In the genomic region with DNA sequence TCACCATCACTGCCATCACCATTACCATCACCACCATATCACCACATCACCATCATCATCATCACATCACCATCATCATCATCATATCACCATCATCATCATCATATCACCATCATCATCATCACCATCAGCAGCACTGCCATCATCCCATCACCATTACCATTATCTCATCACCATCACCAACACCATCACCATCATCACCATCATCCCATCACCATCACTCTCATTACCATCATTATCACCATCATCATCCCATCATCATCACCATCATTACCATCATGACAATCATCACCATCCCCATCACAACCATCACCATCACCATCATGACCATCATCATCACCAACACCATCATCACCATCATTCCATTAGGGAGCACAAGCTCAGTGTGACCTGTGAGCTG, we compare ENCODE assay signal across 2 cellular contexts.
TF ChIP-seq lines count a peak whose summit lies in the region.

No MANE protein-coding gene starts in this region.

TF ChIP-seq in HepG2, 621 proteins besides CTCF, POLR2A, EP300 and RAD21:
- TF ChIP-seq CREB1 (IDR thresholded peaks at IDR 0.05) (peak; percentile 96), CREB1 (CRISPR knock-in tag; IDR thresholded peaks at IDR 0.05) (no peak), NR1H2 (CRISPR knock-in tag; IDR thresholded peaks at IDR 0.05; ENCODE audit: borderline replicate concordance, low read depth) (no peak), ATRX (CRISPR knock-in tag; IDR thresholded peaks at IDR 0.05; ENCODE audit: borderline replicate concordance) (no peak), SOX6 (IDR thresholded peaks at IDR 0.05) (peak; percentile 78; the same call in 1 of the 2 replicates), SOX6 (CRISPR knock-in tag; IDR thresholded peaks at IDR 0.05) (no peak), ATF7 (IDR thresholded peaks at IDR 0.05) (peak; percentile 40; the same call in 1 of the 2 replicates), ATF7 (CRISPR knock-in tag; IDR thresholded peaks at IDR 0.05) (no peak)

TF ChIP-seq in K562, 482 proteins besides CTCF, POLR2A, EP300 and RAD21:
- TF ChIP-seq CTBP1 (IDR thresholded peaks at IDR 0.05; ENCODE audit: borderline replicate concordance) = peak; percentile 68; the same call in 1 of the 2 replicates
- TF ChIP-seq, protein P1, sequence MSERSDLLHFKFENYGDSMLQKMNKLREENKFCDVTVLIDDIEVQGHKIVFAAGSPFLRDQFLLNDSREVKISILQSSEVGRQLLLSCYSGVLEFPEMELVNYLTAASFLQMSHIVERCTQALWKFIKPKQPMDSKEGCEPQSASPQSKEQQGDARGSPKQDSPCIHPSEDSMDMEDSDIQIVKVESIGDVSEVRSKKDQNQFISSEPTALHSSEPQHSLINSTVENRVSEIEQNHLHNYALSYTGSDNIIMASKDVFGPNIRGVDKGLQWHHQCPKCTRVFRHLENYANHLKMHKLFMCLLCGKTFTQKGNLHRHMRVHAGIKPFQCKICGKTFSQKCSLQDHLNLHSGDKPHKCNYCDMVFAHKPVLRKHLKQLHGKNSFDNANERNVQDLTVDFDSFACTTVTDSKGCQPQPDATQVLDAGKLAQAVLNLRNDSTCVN (CRISPR knock-in tag; IDR thresholded peaks at IDR 0.05) = peak; percentile 79; the same call in 1 of the 2 replicates
- TF ChIP-seq TSC22D4 (tag; IDR thresholded peaks at IDR 0.05) = 0 out of 2 replicates have a peak, but pooled peaks have one; percentile 36
- TF ChIP-seq, protein P2, sequence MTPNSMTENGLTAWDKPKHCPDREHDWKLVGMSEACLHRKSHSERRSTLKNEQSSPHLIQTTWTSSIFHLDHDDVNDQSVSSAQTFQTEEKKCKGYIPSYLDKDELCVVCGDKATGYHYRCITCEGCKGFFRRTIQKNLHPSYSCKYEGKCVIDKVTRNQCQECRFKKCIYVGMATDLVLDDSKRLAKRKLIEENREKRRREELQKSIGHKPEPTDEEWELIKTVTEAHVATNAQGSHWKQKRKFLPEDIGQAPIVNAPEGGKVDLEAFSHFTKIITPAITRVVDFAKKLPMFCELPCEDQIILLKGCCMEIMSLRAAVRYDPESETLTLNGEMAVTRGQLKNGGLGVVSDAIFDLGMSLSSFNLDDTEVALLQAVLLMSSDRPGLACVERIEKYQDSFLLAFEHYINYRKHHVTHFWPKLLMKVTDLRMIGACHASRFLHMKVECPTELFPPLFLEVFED (CRISPR knock-in tag; conservative IDR thresholded peaks at IDR 0.05) = 0 out of 2 replicates have a peak, but pooled peaks have one; percentile 52
- peak; percentile 56 for TF ChIP-seq ARHGAP35 (IDR thresholded peaks at IDR 0.05; ENCODE audit: partially characterized antibody)
- TF ChIP-seq POLR3G (IDR thresholded peaks at IDR 0.05; ENCODE audit: extremely low read depth, insufficient read length, insufficient replicate concordance) = no peak
- TF ChIP-seq PCBP1 (IDR thresholded peaks at IDR 0.05; ENCODE audit: low read depth, low read length, poor library complexity, severe bottlenecking) = no peak
- TF ChIP-seq, protein P3, sequence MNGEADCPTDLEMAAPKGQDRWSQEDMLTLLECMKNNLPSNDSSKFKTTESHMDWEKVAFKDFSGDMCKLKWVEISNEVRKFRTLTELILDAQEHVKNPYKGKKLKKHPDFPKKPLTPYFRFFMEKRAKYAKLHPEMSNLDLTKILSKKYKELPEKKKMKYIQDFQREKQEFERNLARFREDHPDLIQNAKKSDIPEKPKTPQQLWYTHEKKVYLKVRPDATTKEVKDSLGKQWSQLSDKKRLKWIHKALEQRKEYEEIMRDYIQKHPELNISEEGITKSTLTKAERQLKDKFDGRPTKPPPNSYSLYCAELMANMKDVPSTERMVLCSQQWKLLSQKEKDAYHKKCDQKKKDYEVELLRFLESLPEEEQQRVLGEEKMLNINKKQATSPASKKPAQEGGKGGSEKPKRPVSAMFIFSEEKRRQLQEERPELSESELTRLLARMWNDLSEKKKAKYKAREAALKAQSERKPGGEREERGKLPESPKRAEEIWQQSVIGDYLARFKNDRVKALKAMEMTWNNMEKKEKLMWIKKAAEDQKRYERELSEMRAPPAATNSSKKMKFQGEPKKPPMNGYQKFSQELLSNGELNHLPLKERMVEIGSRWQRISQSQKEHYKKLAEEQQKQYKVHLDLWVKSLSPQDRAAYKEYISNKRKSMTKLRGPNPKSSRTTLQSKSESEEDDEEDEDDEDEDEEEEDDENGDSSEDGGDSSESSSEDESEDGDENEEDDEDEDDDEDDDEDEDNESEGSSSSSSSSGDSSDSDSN (IDR thresholded peaks at IDR 0.05; ENCODE audit: borderline replicate concordance in 1 of 2, low read depth in 2 of 2, low read length in 2 of 2) = no peak
- TF ChIP-seq, protein P4, sequence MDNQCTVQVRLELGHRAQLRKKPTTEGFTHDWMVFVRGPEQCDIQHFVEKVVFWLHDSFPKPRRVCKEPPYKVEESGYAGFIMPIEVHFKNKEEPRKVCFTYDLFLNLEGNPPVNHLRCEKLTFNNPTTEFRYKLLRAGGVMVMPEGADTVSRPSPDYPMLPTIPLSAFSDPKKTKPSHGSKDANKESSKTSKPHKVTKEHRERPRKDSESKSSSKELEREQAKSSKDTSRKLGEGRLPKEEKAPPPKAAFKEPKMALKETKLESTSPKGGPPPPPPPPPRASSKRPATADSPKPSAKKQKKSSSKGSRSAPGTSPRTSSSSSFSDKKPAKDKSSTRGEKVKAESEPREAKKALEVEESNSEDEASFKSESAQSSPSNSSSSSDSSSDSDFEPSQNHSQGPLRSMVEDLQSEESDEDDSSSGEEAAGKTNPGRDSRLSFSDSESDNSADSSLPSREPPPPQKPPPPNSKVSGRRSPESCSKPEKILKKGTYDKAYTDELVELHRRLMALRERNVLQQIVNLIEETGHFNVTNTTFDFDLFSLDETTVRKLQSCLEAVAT (IDR thresholded peaks at IDR 0.05) = peak; percentile 44 to 49; a peak in 1 of 4 replicates
- TF ChIP-seq EHMT2 (IDR thresholded peaks at IDR 0.05) = peak; percentile 70
- no peak for TF ChIP-seq PRMT5 (CRISPR knock-in tag; IDR thresholded peaks at IDR 0.05)
- TF ChIP-seq HDAC1 (IDR thresholded peaks at IDR 0.05) = peak in 1 of 2 experiments; percentile 72; a peak in 1 of 4 replicates
- TF ChIP-seq, protein P5, sequence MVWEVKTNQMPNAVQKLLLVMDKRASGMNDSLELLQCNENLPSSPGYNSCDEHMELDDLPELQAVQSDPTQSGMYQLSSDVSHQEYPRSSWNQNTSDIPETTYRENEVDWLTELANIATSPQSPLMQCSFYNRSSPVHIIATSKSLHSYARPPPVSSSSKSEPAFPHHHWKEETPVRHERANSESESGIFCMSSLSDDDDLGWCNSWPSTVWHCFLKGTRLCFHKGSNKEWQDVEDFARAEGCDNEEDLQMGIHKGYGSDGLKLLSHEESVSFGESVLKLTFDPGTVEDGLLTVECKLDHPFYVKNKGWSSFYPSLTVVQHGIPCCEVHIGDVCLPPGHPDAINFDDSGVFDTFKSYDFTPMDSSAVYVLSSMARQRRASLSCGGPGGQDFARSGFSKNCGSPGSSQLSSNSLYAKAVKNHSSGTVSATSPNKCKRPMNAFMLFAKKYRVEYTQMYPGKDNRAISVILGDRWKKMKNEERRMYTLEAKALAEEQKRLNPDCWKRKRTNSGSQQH (CRISPR knock-in tag; IDR thresholded peaks at IDR 0.05) = peak; percentile 73; the same call in 1 of the 2 replicates
- TF ChIP-seq ATF1 (CRISPR knock-in tag; IDR thresholded peaks at IDR 0.05) = no peak
- TF ChIP-seq ATF1 (tag; IDR thresholded peaks at IDR 0.05) = peak; percentile 29; the same call in 1 of the 2 replicates
- 0 out of 2 replicates have a peak, but pooled peaks have one; percentile 14 for TF ChIP-seq PHB2 (IDR thresholded peaks at IDR 0.05; ENCODE audit: low read depth)
- peak; percentile 70 to 77 for TF ChIP-seq KDM1A (IDR thresholded peaks at IDR 0.05)
- TF ChIP-seq, protein P6, sequence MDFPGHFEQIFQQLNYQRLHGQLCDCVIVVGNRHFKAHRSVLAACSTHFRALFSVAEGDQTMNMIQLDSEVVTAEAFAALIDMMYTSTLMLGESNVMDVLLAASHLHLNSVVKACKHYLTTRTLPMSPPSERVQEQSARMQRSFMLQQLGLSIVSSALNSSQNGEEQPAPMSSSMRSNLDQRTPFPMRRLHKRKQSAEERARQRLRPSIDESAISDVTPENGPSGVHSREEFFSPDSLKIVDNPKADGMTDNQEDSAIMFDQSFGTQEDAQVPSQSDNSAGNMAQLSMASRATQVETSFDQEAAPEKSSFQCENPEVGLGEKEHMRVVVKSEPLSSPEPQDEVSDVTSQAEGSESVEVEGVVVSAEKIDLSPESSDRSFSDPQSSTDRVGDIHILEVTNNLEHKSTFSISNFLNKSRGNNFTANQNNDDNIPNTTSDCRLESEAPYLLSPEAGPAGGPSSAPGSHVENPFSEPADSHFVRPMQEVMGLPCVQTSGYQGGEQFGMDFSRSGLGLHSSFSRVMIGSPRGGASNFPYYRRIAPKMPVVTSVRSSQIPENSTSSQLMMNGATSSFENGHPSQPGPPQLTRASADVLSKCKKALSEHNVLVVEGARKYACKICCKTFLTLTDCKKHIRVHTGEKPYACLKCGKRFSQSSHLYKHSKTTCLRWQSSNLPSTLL (IDR thresholded peaks at IDR 0.05) = peak; percentile 44; the same call in 1 of the 2 replicates
- TF ChIP-seq, protein P7, sequence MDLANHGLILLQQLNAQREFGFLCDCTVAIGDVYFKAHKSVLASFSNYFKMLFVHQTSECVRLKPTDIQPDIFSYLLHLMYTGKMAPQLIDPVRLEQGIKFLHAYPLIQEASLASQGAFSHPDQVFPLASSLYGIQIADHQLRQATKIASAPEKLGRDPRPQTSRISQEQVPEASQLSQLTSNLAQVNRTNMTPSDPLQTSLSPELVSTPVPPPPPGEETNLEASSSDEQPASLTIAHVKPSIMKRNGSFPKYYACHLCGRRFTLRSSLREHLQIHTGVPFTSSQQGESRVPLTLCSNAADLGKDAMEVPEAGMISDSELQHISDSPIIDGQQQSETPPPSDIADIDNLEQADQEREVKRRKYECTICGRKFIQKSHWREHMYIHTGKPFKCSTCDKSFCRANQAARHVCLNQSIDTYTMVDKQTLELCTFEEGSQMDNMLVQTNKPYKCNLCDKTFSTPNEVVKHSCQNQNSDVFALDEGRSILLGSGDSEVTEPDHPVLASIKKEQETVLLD (IDR thresholded peaks at IDR 0.05) = peak; percentile 33; the same call in 1 of the 2 replicates
